In genomic region chr11:117281159-117281558, GRCh38 we compare ENCODE assay signal across 12 cellular contexts. TPM values are rescaled to one million over a fixed set of nuclear protein-coding genes. Genes with fewer than 3 reads are reported as not detected.
DNase-seq lines count a peak whose midpoint lies in the region; ATAC-seq and TF ChIP-seq lines count a peak whose summit lies in the region.
"Had no signal": no experiment of that assay in that cellular context is flagged by ENCODE, and none has a peak within 500 bp of the region (broad histone marks: within the 10 kb centered on the region; RNA-seq: fewer than 3 reads in every experiment).

No MANE protein-coding gene starts in this region.

- H3K36me3 ChIP-seq in HUES48 (ENCODE audit: control insufficient read depth, insufficient read depth, low read length): peaks cover 61% of the 10 kb centered on the region
- peaks cover 36% of the 10 kb centered on the region for H3K36me3 ChIP-seq in effector memory CD4-positive, alpha-beta T cell (ENCODE audit: control insufficient read depth, insufficient read depth, low read length)
- no peaks in the 10 kb centered on the region for H3K36me3 ChIP-seq in prostate gland

- DNase-seq in Ammon's horn (ENCODE audit: low spot score): peak; percentile 51
- no peak for DNase-seq in effector memory CD4-positive, alpha-beta T cell
- no peak for DNase-seq in prostate gland (ENCODE audit: low spot score)
- no peak for DNase-seq in DMS53 (lab: John Stamatoyannopoulos, UW)
- no peak for DNase-seq in activated CD4-positive, alpha-beta T cell treated with anti-CD3 and anti-CD28 coated beads for 1 hour
- DNase-seq: activated CD8-positive, alpha-beta memory T cell treated with anti-CD3 and anti-CD28 coated beads, Interleukin-2, amount 50 U/mL, for 48 hours; erythroblast; NCI-H187 had no signal

- ATAC-seq in HG02981 (IDR thresholded peaks at IDR 0.05; ENCODE audit: unreplicated experiment): no peak

- TF ChIP-seq POLR2A in prostate gland (IDR thresholded peaks at IDR 0.05): no peak

- TF ChIP-seq CTCF in nephron (IDR thresholded peaks at IDR 0.05; ENCODE audit: unreplicated experiment in 3 of 3) (no peak), prostate gland (IDR thresholded peaks at IDR 0.05) (no peak)

- H3K27ac Mint-ChIP-seq in nephron: peak overlapping the region in 2 of 3 experiments; percentile 13 to 48

- no peaks in the 10 kb centered on the region for H3K4me1 Mint-ChIP-seq in nephron
- H3K4me1 Mint-ChIP-seq: neural crest cell had no signal

- H3K9me3 ChIP-seq in HUES48 (ENCODE audit: control insufficient read depth, insufficient read depth, low read length): no peaks in the 10 kb centered on the region
- H3K9me3 ChIP-seq in effector memory CD4-positive, alpha-beta T cell (ENCODE audit: control insufficient read depth, low read length): no peaks in the 10 kb centered on the region
- H3K9me3 ChIP-seq in prostate gland: no peaks in the 10 kb centered on the region

- H3K4me3 ChIP-seq in HUES48 (ENCODE audit: low read depth, low read length) (no peak overlapping the region), prostate gland (no peak overlapping the region)
- H3K4me3 ChIP-seq in effector memory CD4-positive, alpha-beta T cell (ENCODE audit: insufficient read depth, low read depth, low read length, poor library complexity, severe bottlenecking): peak overlapping the region; percentile 48

- H3K36me3 Mint-ChIP-seq in nephron (ENCODE audit: low read depth): peaks cover 54% of the 10 kb centered on the region

- H3K27me3 ChIP-seq in HUES48 (ENCODE audit: control insufficient read depth, insufficient read depth, low read length) (no peaks in the 10 kb centered on the region), prostate gland (replicated peaks; ENCODE audit: insufficient read depth) (no peaks in the 10 kb centered on the region)
- no peaks in the 10 kb centered on the region for H3K27me3 ChIP-seq in effector memory CD4-positive, alpha-beta T cell (replicated peaks; ENCODE audit: control insufficient read depth, insufficient read depth, low read length, poor library complexity, severe bottlenecking)

- H3K4me1 ChIP-seq in HUES48 (ENCODE audit: control insufficient read depth, insufficient read depth, low read length) (no peaks in the 10 kb centered on the region), prostate gland (replicated peaks) (no peaks in the 10 kb centered on the region)
- H3K4me1 ChIP-seq in effector memory CD4-positive, alpha-beta T cell (ENCODE audit: control insufficient read depth, insufficient read depth, low read length, poor library complexity, severe bottlenecking): peaks cover 26% of the 10 kb centered on the region

- WGBS in prostate gland: 66% methylated on average over 6 of the region's 6 CpGs

- peak overlapping the region; percentile 41 for H3K27ac ChIP-seq in HUES48 (ENCODE audit: low read depth, low read length)
- H3K27ac ChIP-seq in effector memory CD4-positive, alpha-beta T cell (ENCODE audit: insufficient read depth, low read length, poor library complexity, severe bottlenecking): no peak overlapping the region
- H3K27ac ChIP-seq in prostate gland: no peak overlapping the region

- no peak overlapping the region for H3K4me3 Mint-ChIP-seq in nephron
- H3K4me3 Mint-ChIP-seq: neural crest cell had no signal

- no peaks in the 10 kb centered on the region for H3K9me3 Mint-ChIP-seq in nephron
- H3K9me3 Mint-ChIP-seq: neural crest cell had no signal

- no peak overlapping the region for H3K9ac ChIP-seq in HUES48 (ENCODE audit: low read depth, low read length)

- no peaks in the 10 kb centered on the region for H3K27me3 Mint-ChIP-seq in nephron (ENCODE audit: low read depth)

- intact Hi-C loops in prostate gland (cut with DNase I): no loop called here

RNA-seq across cellular contexts. Expression of gene BACE1-AS, which starts 10.0 kb away (rescaled TPM):
- total RNA-seq in prostate gland: 10 to 100 TPM in 1 of 2 donors, 1 to 10 TPM in 1; 4.8 to 19.1 TPM

RNA-seq across cellular contexts. Expression of gene BACE1, which starts 34.9 kb away (rescaled TPM):
- 10 to 100 TPM; 12.4 to 28.4 TPM for total RNA-seq in prostate gland

RNA-seq across cellular contexts. Expression of gene CEP164, which starts 46.5 kb away (rescaled TPM):
- total RNA-seq in prostate gland: 10 to 100 TPM; 27.7 to 40.6 TPM

RNA-seq across cellular contexts. Expression of gene RNF214, which starts 48.7 kb away (rescaled TPM):
- total RNA-seq in prostate gland: 10 to 100 TPM in 1 of 2 donors, 1 to 10 TPM in 1; 9.4 to 24.8 TPM

RNA-seq across cellular contexts. Expression of gene PCSK7, which starts 49.3 kb away (rescaled TPM):
- total RNA-seq in prostate gland: 10 to 100 TPM; 38.5 to 45.7 TPM
